In the genomic region with DNA sequence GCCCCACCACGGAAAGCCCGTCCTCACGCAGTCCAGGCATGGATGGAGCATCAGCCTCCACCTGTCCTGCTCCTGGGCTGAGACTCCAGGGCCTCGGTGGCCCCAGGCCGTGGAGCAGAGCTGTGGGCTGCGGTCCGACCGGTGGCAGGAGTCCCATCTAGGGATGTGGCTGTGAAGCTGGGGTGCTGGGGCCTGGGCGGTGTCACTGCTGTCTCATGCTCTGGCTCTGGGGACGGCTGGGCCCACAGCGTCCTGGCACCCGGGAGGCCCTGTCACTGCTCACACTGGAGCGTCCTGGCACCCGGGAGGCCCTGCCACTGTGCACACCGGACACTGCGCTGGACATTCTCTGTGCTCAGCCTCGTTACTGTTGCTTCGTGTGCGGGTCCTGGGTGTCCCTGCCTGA, we compare ENCODE assay signal across 18 cellular contexts. TPM values are rescaled to one million over a fixed set of nuclear protein-coding genes. Genes with fewer than 3 reads are reported as not detected.
A peak's percentile ranks its signal among the peaks of the same experiment; 100 is the strongest.
DNase-seq lines count a peak whose midpoint lies in the region; ATAC-seq and TF ChIP-seq lines count a peak whose summit lies in the region.
"Had no signal": no experiment of that assay in that cellular context is flagged by ENCODE, and none has a peak within 500 bp of the region (broad histone marks: within the 10 kb centered on the region; RNA-seq: fewer than 3 reads in every experiment).

No MANE protein-coding gene starts in this region.

- H3K27ac Mint-ChIP-seq in progenitor cell of endocrine pancreas, result peak overlapping the region; percentile 94
- no peak overlapping the region for H3K27ac Mint-ChIP-seq in activated naive CD8-positive, alpha-beta T cell treated with anti-CD3 and anti-CD28 coated beads, Interleukin-2, amount 50 U/mL, for 24 hours
- no peak overlapping the region for H3K27ac Mint-ChIP-seq in stimulated activated effector memory CD8-positive, alpha-beta T cell treated with anti-CD3 and anti-CD28 coated beads, Interleukin-12 subunit alpha, Interleukin-12 subunit beta, amount 100 ng/mL, for 72 hours
- H3K27ac Mint-ChIP-seq: memory B cell; stimulated activated naive B cell treated with anti-CD40 and anti-IgM and Interleukin-4, amounts not matched to agents 10 μg/mL and 1 μg/mL and 100 μg/mL, for 72 hours had no signal

- H3K9me3 Mint-ChIP-seq in progenitor cell of endocrine pancreas (ENCODE audit: low read depth), result no peaks in the 10 kb centered on the region
- H3K9me3 Mint-ChIP-seq in activated naive CD8-positive, alpha-beta T cell treated with anti-CD3 and anti-CD28 coated beads, Interleukin-2, amount 50 U/mL, for 24 hours, result no peaks in the 10 kb centered on the region
- no peaks in the 10 kb centered on the region for H3K9me3 Mint-ChIP-seq in stimulated activated effector memory CD8-positive, alpha-beta T cell treated with anti-CD3 and anti-CD28 coated beads, Interleukin-12 subunit alpha, Interleukin-12 subunit beta, amount 100 ng/mL, for 72 hours
- H3K9me3 Mint-ChIP-seq: memory B cell; stimulated activated naive B cell treated with anti-CD40 and anti-IgM and Interleukin-4, amounts not matched to agents 10 μg/mL and 1 μg/mL and 100 μg/mL, for 72 hours had no signal

- peaks cover 16% of the 10 kb centered on the region for H3K4me1 Mint-ChIP-seq in progenitor cell of endocrine pancreas (ENCODE audit: low read depth)
- no peaks in the 10 kb centered on the region for H3K4me1 Mint-ChIP-seq in activated naive CD8-positive, alpha-beta T cell treated with anti-CD3 and anti-CD28 coated beads, Interleukin-2, amount 50 U/mL, for 24 hours
- no peaks in the 10 kb centered on the region for H3K4me1 Mint-ChIP-seq in stimulated activated effector memory CD8-positive, alpha-beta T cell treated with anti-CD3 and anti-CD28 coated beads, Interleukin-12 subunit alpha, Interleukin-12 subunit beta, amount 100 ng/mL, for 72 hours
- H3K4me1 Mint-ChIP-seq: memory B cell; stimulated activated naive B cell treated with anti-CD40 and anti-IgM and Interleukin-4, amounts not matched to agents 10 μg/mL and 1 μg/mL and 100 μg/mL, for 72 hours had no signal

- peak overlapping the region; percentile 88 for H3K27ac ChIP-seq in right atrium auricular region
- H3K27ac ChIP-seq in hepatocyte, result peak overlapping the region; percentile 92
- H3K27ac ChIP-seq in brain microvascular endothelial cell, result no peak overlapping the region
- H3K27ac ChIP-seq: HL-60 had no signal

- H3K4me3 Mint-ChIP-seq in progenitor cell of endocrine pancreas (ENCODE audit: low read depth), result no peak overlapping the region
- H3K4me3 Mint-ChIP-seq in activated naive CD8-positive, alpha-beta T cell treated with anti-CD3 and anti-CD28 coated beads, Interleukin-2, amount 50 U/mL, for 24 hours, result no peak overlapping the region
- no peak overlapping the region for H3K4me3 Mint-ChIP-seq in stimulated activated effector memory CD8-positive, alpha-beta T cell treated with anti-CD3 and anti-CD28 coated beads, Interleukin-12 subunit alpha, Interleukin-12 subunit beta, amount 100 ng/mL, for 72 hours
- H3K4me3 Mint-ChIP-seq: memory B cell; stimulated activated naive B cell treated with anti-CD40 and anti-IgM and Interleukin-4, amounts not matched to agents 10 μg/mL and 1 μg/mL and 100 μg/mL, for 72 hours had no signal

- no peaks in the 10 kb centered on the region for H3K27me3 Mint-ChIP-seq in progenitor cell of endocrine pancreas
- H3K27me3 Mint-ChIP-seq in activated naive CD8-positive, alpha-beta T cell treated with anti-CD3 and anti-CD28 coated beads, Interleukin-2, amount 50 U/mL, for 24 hours, result no peaks in the 10 kb centered on the region

- H4K20me1 ChIP-seq in hepatocyte (ENCODE audit: insufficient read depth, poor library complexity, severe bottlenecking), result peaks cover 30% of the 10 kb centered on the region

- H3K4me1 ChIP-seq in right atrium auricular region, result peaks cover 0 to 91% of the 10 kb centered on the region in 2 donors
- H3K4me1 ChIP-seq in hepatocyte (ENCODE audit: insufficient read depth), result peaks cover 40% of the 10 kb centered on the region

- no peaks in the 10 kb centered on the region for H3K9me2 ChIP-seq in hepatocyte (replicated peaks; ENCODE audit: insufficient read depth)

- ATAC-seq in left cardiac atrium, result no peak
- ATAC-seq in HG03565 (IDR thresholded peaks at IDR 0.05; ENCODE audit: unreplicated experiment), result no peak
- no peak for ATAC-seq in activated naive CD8-positive, alpha-beta T cell treated with anti-CD3 and anti-CD28 coated beads, Interleukin-2, amount 50 U/mL, for 24 hours
- ATAC-seq in stimulated activated effector memory CD8-positive, alpha-beta T cell treated with anti-CD3 and anti-CD28 coated beads, Interleukin-12 subunit alpha, Interleukin-12 subunit beta, amount 100 ng/mL, for 72 hours, result no peak
- ATAC-seq: stimulated activated naive B cell treated with anti-CD40 and anti-IgM and Interleukin-4, amounts not matched to agents 10 μg/mL and 1 μg/mL and 100 μg/mL, for 72 hours had no signal

- H3K4me3 ChIP-seq in right atrium auricular region (no peak overlapping the region), hepatocyte (no peak overlapping the region), brain microvascular endothelial cell (ENCODE audit: low read depth, low read length) (no peak overlapping the region)
- H3K4me3 ChIP-seq: body of pancreas had no signal

- peaks cover 92% of the 10 kb centered on the region for H3K79me2 ChIP-seq in hepatocyte

- H3K9me3 ChIP-seq in right atrium auricular region (no peaks in the 10 kb centered on the region), hepatocyte (ENCODE audit: low read depth) (no peaks in the 10 kb centered on the region)
- H3K9me3 ChIP-seq: body of pancreas had no signal

- H3K27me3 ChIP-seq in right atrium auricular region (no peaks in the 10 kb centered on the region), hepatocyte (no peaks in the 10 kb centered on the region), brain microvascular endothelial cell (replicated peaks) (no peaks in the 10 kb centered on the region)
- H3K27me3 ChIP-seq: body of pancreas had no signal

- H2AFZ ChIP-seq in hepatocyte, result no peak overlapping the region

- no peak for TF ChIP-seq CTCF in right atrium auricular region (IDR thresholded peaks at IDR 0.05)
- TF ChIP-seq CTCF in hepatocyte (IDR thresholded peaks at IDR 0.05; ENCODE audit: poor library complexity), result no peak
- TF ChIP-seq CTCF in progenitor cell of endocrine pancreas (IDR thresholded peaks at IDR 0.05; ENCODE audit: unreplicated experiment), result no peak
- TF ChIP-seq CTCF in brain microvascular endothelial cell (IDR thresholded peaks at IDR 0.05; ENCODE audit: low read depth, low read length, missing control alignments), result no peak

- H3K36me3 Mint-ChIP-seq in progenitor cell of endocrine pancreas (ENCODE audit: insufficient read depth), result no peaks in the 10 kb centered on the region
- H3K36me3 Mint-ChIP-seq in activated naive CD8-positive, alpha-beta T cell treated with anti-CD3 and anti-CD28 coated beads, Interleukin-2, amount 50 U/mL, for 24 hours (ENCODE audit: low read depth), result no peaks in the 10 kb centered on the region
- no peaks in the 10 kb centered on the region for H3K36me3 Mint-ChIP-seq in stimulated activated effector memory CD8-positive, alpha-beta T cell treated with anti-CD3 and anti-CD28 coated beads, Interleukin-12 subunit alpha, Interleukin-12 subunit beta, amount 100 ng/mL, for 72 hours
- H3K36me3 Mint-ChIP-seq: memory B cell; stimulated activated naive B cell treated with anti-CD40 and anti-IgM and Interleukin-4, amounts not matched to agents 10 μg/mL and 1 μg/mL and 100 μg/mL, for 72 hours had no signal

- no peaks in the 10 kb centered on the region for H3K36me3 ChIP-seq in right atrium auricular region
- no peaks in the 10 kb centered on the region for H3K36me3 ChIP-seq in hepatocyte (replicated peaks; ENCODE audit: insufficient read depth, low read depth)
- H3K36me3 ChIP-seq in brain microvascular endothelial cell (replicated peaks), result no peaks in the 10 kb centered on the region

- in situ Hi-C loops in brain microvascular endothelial cell (cut with HindIII; ENCODE audit: low pct_ligation_motif_present, low sequenced_read_pairs), result no loop called here

- intact Hi-C loops in left cardiac atrium (cut with DNase I), result no loop called here

- peak overlapping the region; percentile 64 for H3K4me2 ChIP-seq in hepatocyte

- DNase-seq in right atrium auricular region (ENCODE audit: low spot score) (no peak), left cardiac atrium (no peak), hepatocyte (ENCODE audit: low spot score) (no peak), progenitor cell of endocrine pancreas (ENCODE audit: low spot score, unreplicated experiment) (no peak), brain microvascular endothelial cell (no peak)
- DNase-seq in activated naive CD8-positive, alpha-beta T cell treated with anti-CD3 and anti-CD28 coated beads, Interleukin-2, amount 50 U/mL, for 24 hours, result no peak
- DNase-seq in stimulated activated effector memory CD8-positive, alpha-beta T cell treated with anti-CD3 and anti-CD28 coated beads, Interleukin-12 subunit alpha, Interleukin-12 subunit beta, amount 100 ng/mL, for 72 hours (ENCODE audit: low spot score in 2 of 2), result no peak
- DNase-seq: activated CD8-positive, alpha-beta memory T cell treated with anti-CD3 and anti-CD28 coated beads for 24 hours; activated gamma-delta T cell treated with Interleukin-2 at 50 U/mL for 16 hours; hypothalamus; NCI-H187; posterior cingulate gyrus; stimulated activated CD4-positive, alpha-beta T cell treated with anti-CD3 and anti-CD28 coated beads, Interleukin-4, amount 100 ng/mL, for 4 hours; stimulated activated naive B cell treated with anti-CD40 and anti-IgM and Interleukin-4, amounts not matched to agents 10 μg/mL and 1 μg/mL and 100 μg/mL, for 72 hours had no signal

- 91% methylated on average over 17 of the region's 19 CpGs for WGBS in hepatocyte (ENCODE audit: low lambda C conversion rate, missing lambda C conversion rate)

RNA-seq across cellular contexts. Expression of gene BAIAP2, which starts 8.4 kb away (rescaled TPM):
- total RNA-seq in right atrium auricular region (10 to 100 TPM; 27.9 to 36.5 TPM), left cardiac atrium (10 to 100 TPM; 32.8 to 38.0 TPM), hepatocyte (15.8 and 27.1 TPM in 2 replicates), progenitor cell of endocrine pancreas (37.6 and 40.4 TPM in 2 replicates)
- 49.7 and 60.0 TPM in 2 replicates for polyA plus RNA-seq in hepatocyte

RNA-seq across cellular contexts. Expression of gene CHMP6, which starts 51.7 kb away (rescaled TPM):
- 10 to 100 TPM; 12.9 to 17.5 TPM for total RNA-seq in right atrium auricular region
- 10 to 100 TPM; 17.4 to 19.1 TPM for total RNA-seq in left cardiac atrium
- total RNA-seq in hepatocyte, result 16.9 and 27.8 TPM in 2 replicates
- 30.8 and 38.3 TPM in 2 replicates for polyA plus RNA-seq in hepatocyte
- total RNA-seq in progenitor cell of endocrine pancreas, result 26.1 and 27.8 TPM in 2 replicates
